Comparison of ENCODE assay signal across 31 cellular contexts in genomic region chr4:15584785-15585184, GRCh38.
"Had no signal": no experiment of that assay in that cellular context is flagged by ENCODE, and none has a peak within 500 bp of the region (broad histone marks: within the 10 kb centered on the region; RNA-seq: fewer than 3 reads in every experiment).

No MANE protein-coding gene starts in this region.

- H3K4me3 ChIP-seq: coronary artery, dorsolateral prefrontal cortex had no signal

- H3K27me3 ChIP-seq: brain microvascular endothelial cell, dorsolateral prefrontal cortex had no signal

- DNase-seq: activated CD4-positive, alpha-beta memory T cell treated with anti-CD3 and anti-CD28 coated beads, Interleukin-2, amount 10 ng/mL, durations not matched to agents 7 days and 5 days; activated CD4-positive, alpha-beta T cell treated with anti-CD3 and anti-CD28 coated beads for 1 hour; activated CD4-positive, alpha-beta T cell treated with anti-CD3 and anti-CD28 coated beads for 4 hours; activated CD4-positive, alpha-beta T cell treated with anti-CD3 and anti-CD28 coated beads, Interleukin-2, amount 10 ng/mL, durations not matched to agents 7 days and 5 days; activated CD4-positive, alpha-beta T cell treated with anti-CD3 and anti-CD28 coated beads, Interleukin-2, amount 50 U/mL, for 4 hours; activated CD4-positive, CD25-positive, alpha-beta regulatory T cell; activated CD8-positive, alpha-beta memory T cell treated with anti-CD3 and anti-CD28 coated beads, Interleukin-2, amount 50 U/mL, for 48 hours; activated gamma-delta T cell; activated naive CD4-positive, alpha-beta T cell treated with anti-CD3 and anti-CD28 coated beads, Interleukin-2, amount 50 U/mL, for 16 hours; activated naive CD4-positive, alpha-beta T cell treated with Interleukin-2 at 50 U/mL for 16 hours; activated T-cell treated with anti-CD3 and anti-CD28 coated beads for 4 hours; activated T-cell treated with anti-CD3 and anti-CD28 coated beads, Interleukin-2, amount 50 U/mL, for 24 hours; activated T-cell treated with anti-CD3 and anti-CD28 coated beads, Interleukin-2, amount 50 U/mL, for 72 hours; amniotic stem cell; anterior cingulate cortex; brain microvascular endothelial cell; dorsolateral prefrontal cortex; effector memory CD4-positive, alpha-beta T cell; endodermal cell; foreskin fibroblast; head of caudate nucleus; T-cell; T1000; WERI-Rb-1 had no signal

- H3K36me3 ChIP-seq: brain microvascular endothelial cell had no signal

- H3K27me3 Mint-ChIP-seq: activated CD4-positive, alpha-beta memory T cell treated with anti-CD3 and anti-CD28 coated beads, Interleukin-2, amount 10 ng/mL, durations not matched to agents 7 days and 5 days; activated CD4-positive, alpha-beta T cell treated with anti-CD3 and anti-CD28 coated beads, Interleukin-2, amount 10 ng/mL, durations not matched to agents 7 days and 5 days; activated naive CD8-positive, alpha-beta T cell; activated T-cell treated with anti-CD3 and anti-CD28 coated beads, Interleukin-2, amount 50 U/mL, for 24 hours; central memory CD8-positive, alpha-beta T cell; dendritic cell treated with granulocyte-macrophage colony-stimulating factor and Interleukin-4, amounts not matched to agents 40 ng/mL and 50 ng/mL, for 4 days; T-cell had no signal

- H3K4me3 Mint-ChIP-seq: activated CD4-positive, alpha-beta memory T cell treated with anti-CD3 and anti-CD28 coated beads, Interleukin-2, amount 10 ng/mL, durations not matched to agents 7 days and 5 days; activated CD4-positive, alpha-beta T cell treated with anti-CD3 and anti-CD28 coated beads, Interleukin-2, amount 10 ng/mL, durations not matched to agents 7 days and 5 days; activated naive CD8-positive, alpha-beta T cell; activated T-cell treated with anti-CD3 and anti-CD28 coated beads, Interleukin-2, amount 50 U/mL, for 24 hours; activated T-cell treated with anti-CD3 and anti-CD28 coated beads, Interleukin-2, amount 50 U/mL, for 72 hours; central memory CD8-positive, alpha-beta T cell; dendritic cell treated with granulocyte-macrophage colony-stimulating factor and Interleukin-4, amounts not matched to agents 40 ng/mL and 50 ng/mL, for 4 days; endodermal cell; T-cell; T-helper 1 cell treated with Interleukin-12 subunit alpha and Interleukin-12 subunit beta and Interleukin-4 antibody, amounts not matched to agents 30 μg/mL and 1 μg/mL, for 36 hours; T-helper 2 cell treated with Interferon-gamma antibody and Interleukin-4, amounts not matched to agents 5 μg/mL and 100 μg/mL, for 36 hours had no signal

- H3K9me3 Mint-ChIP-seq: activated CD4-positive, alpha-beta memory T cell treated with anti-CD3 and anti-CD28 coated beads, Interleukin-2, amount 10 ng/mL, durations not matched to agents 7 days and 5 days; activated CD4-positive, alpha-beta T cell treated with anti-CD3 and anti-CD28 coated beads, Interleukin-2, amount 10 ng/mL, durations not matched to agents 7 days and 5 days; activated T-cell treated with anti-CD3 and anti-CD28 coated beads, Interleukin-2, amount 50 U/mL, for 24 hours; activated T-cell treated with anti-CD3 and anti-CD28 coated beads, Interleukin-2, amount 50 U/mL, for 72 hours; central memory CD8-positive, alpha-beta T cell; dendritic cell treated with granulocyte-macrophage colony-stimulating factor and Interleukin-4, amounts not matched to agents 40 ng/mL and 50 ng/mL, for 4 days; T-cell; T-helper 1 cell treated with Interleukin-12 subunit alpha and Interleukin-12 subunit beta and Interleukin-4 antibody, amounts not matched to agents 30 μg/mL and 1 μg/mL, for 36 hours; T-helper 2 cell treated with Interferon-gamma antibody and Interleukin-4, amounts not matched to agents 5 μg/mL and 100 μg/mL, for 36 hours had no signal

- H3K27ac Mint-ChIP-seq: activated CD4-positive, alpha-beta memory T cell treated with anti-CD3 and anti-CD28 coated beads, Interleukin-2, amount 10 ng/mL, durations not matched to agents 7 days and 5 days; activated CD4-positive, alpha-beta T cell treated with anti-CD3 and anti-CD28 coated beads, Interleukin-2, amount 10 ng/mL, durations not matched to agents 7 days and 5 days; activated naive CD8-positive, alpha-beta T cell; activated T-cell treated with anti-CD3 and anti-CD28 coated beads, Interleukin-2, amount 50 U/mL, for 24 hours; activated T-cell treated with anti-CD3 and anti-CD28 coated beads, Interleukin-2, amount 50 U/mL, for 72 hours; dendritic cell treated with granulocyte-macrophage colony-stimulating factor and Interleukin-4, amounts not matched to agents 40 ng/mL and 50 ng/mL, for 4 days; endodermal cell; T-cell; T-helper 1 cell treated with Interleukin-12 subunit alpha and Interleukin-12 subunit beta and Interleukin-4 antibody, amounts not matched to agents 30 μg/mL and 1 μg/mL, for 36 hours; T-helper 2 cell treated with Interferon-gamma antibody and Interleukin-4, amounts not matched to agents 5 μg/mL and 100 μg/mL, for 36 hours had no signal

- H3K4me1 Mint-ChIP-seq: activated CD4-positive, alpha-beta memory T cell treated with anti-CD3 and anti-CD28 coated beads, Interleukin-2, amount 10 ng/mL, durations not matched to agents 7 days and 5 days; activated CD4-positive, alpha-beta T cell treated with anti-CD3 and anti-CD28 coated beads, Interleukin-2, amount 10 ng/mL, durations not matched to agents 7 days and 5 days; endodermal cell; T-cell had no signal

- H3K27ac ChIP-seq: brain microvascular endothelial cell, coronary artery, dorsolateral prefrontal cortex, WERI-Rb-1 had no signal

- ATAC-seq: activated T-cell treated with anti-CD3 and anti-CD28 coated beads, Interleukin-2, amount 50 U/mL, for 72 hours; esophagus mucosa; T-cell had no signal
